ENCODE assay signal across 8 cellular contexts in the genomic region with DNA sequence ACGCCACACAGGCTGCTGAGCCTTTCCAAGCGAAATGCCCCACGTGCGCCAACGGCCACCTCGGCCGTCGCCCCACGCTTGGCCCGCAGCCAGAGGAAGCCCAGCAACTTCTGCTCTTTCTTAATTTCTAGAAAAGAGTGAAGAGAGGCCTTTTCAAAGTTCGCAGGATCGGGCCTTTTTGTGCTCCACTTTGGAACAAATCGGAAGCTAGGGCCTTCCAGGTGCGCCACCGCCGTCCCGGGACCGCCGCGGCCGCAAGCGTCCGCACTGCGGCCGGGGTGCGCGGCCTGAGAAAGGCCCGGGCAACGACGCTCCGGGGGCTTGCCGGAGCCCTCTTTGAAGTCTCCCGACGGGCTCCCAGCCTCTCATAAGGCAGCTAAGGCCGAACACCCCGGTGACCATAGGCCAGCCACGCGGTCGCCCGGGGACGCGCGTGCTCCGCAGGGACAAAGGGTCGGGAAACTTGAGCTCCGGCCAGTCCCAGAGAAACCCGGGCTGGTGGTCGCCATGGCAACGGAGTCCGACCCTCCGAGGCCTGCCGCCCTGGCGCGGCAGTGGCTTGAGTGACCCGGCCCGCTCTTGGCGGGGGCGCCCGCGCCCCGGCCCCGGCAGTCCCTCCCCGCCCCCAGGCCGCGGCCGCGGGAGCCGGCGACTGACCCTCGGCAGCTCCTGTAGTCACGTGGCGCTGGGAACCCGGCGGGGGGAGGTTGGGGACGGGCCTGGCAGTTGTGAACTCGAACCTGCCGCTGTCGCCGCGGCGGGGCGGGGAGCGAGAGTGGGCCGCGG. TPM values are rescaled to one million over a fixed set of nuclear protein-coding genes. Genes with fewer than 3 reads are reported as not detected.
DNase-seq lines count a peak whose midpoint lies in the region; ATAC-seq and TF ChIP-seq lines count a peak whose summit lies in the region.

A gene (plus strand): TSS at position 725 of the 786 bp plus-strand sequence. CDS start 890 bp downstream, outside the sequence.

- H3K27ac ChIP-seq in OCI-LY7 (ENCODE audit: low read depth, low read length, poor library complexity, severe bottlenecking) (peak within 1 kb of the TSS; percentile 39), epithelial cell of prostate (peak within 1 kb of the TSS; percentile 58)

- TF ChIP-seq CTCF in GM20000 (IDR thresholded peaks at IDR 0.05; ENCODE audit: extremely low read depth, missing control alignments): no peak
- no peak for TF ChIP-seq CTCF in OCI-LY7 (conservative IDR thresholded peaks at IDR 0.05; ENCODE audit: low read length)
- no peak for TF ChIP-seq CTCF in mucosa of descending colon (IDR thresholded peaks at IDR 0.05)

- no TSS peak for BruUV-seq in OCI-LY7 (replicated peaks; lab: Mats Ljungman, UMichigan)

- no peaks in the 10 kb centered on the region for H3K36me3 ChIP-seq in OCI-LY7 (ENCODE audit: insufficient read depth, low read length)
- H3K36me3 ChIP-seq in mucosa of descending colon (ENCODE audit: low read depth): no peaks in the 10 kb centered on the region

- H3K4me1 ChIP-seq in OCI-LY7 (ENCODE audit: insufficient read depth, low read length, poor library complexity, severe bottlenecking) (peaks cover 68% of the 10 kb centered on the region), mucosa of descending colon (ENCODE audit: low read depth) (peaks cover 39% of the 10 kb centered on the region)

- H3K9me2 ChIP-seq in OCI-LY7 (ENCODE audit: insufficient read depth, low read length): no peaks in the 10 kb centered on the region

- ATAC-seq in mucosa of descending colon: peak; percentile 71

- no peaks in the 10 kb centered on the region for H3K9me3 ChIP-seq in OCI-LY7 (ENCODE audit: low read length)
- no peaks in the 10 kb centered on the region for H3K9me3 ChIP-seq in mucosa of descending colon

- H3K4me2 ChIP-seq in OCI-LY7 (ENCODE audit: low read length): peak within 1 kb of the TSS; percentile 99

- H3K79me2 ChIP-seq in OCI-LY7 (ENCODE audit: insufficient read depth, low read depth, low read length): no peaks in the 10 kb centered on the region

- DNase-seq in CMK (ENCODE audit: low read depth) (peak; percentile 75), GM20000 (ENCODE audit: low spot score) (peak; percentile 95), HUDEP-2 (lab: John Stamatoyannopoulos, UW; ENCODE audit: unreplicated experiment in 76 of 76) (peak in 74 of 76 experiments; percentile 28 to 91 (median 82)), OCI-LY7 (ENCODE audit: low spot score) (peak; percentile 80), activated T-cell treated with anti-CD3 and anti-CD28 coated beads for 4 hours (peak; percentile 70), epithelial cell of prostate (ENCODE audit: low read depth, low spot score) (no peak), mucosa of descending colon (peak; percentile 92 to 96 (median 96))
- DNase-seq in stimulated activated CD8-positive, alpha-beta memory T cell treated with anti-CD3 and anti-CD28 coated beads, Interleukin-4, amount 100 ng/mL, for 1 hour (ENCODE audit: low read depth in 2 of 2, low spot score in 1 of 2): peak; percentile 58 to 63

- H4K20me1 ChIP-seq in OCI-LY7 (ENCODE audit: insufficient read depth, low read length): no peaks in the 10 kb centered on the region

- CTCF ChIA-PET in OCI-LY7 (lab: Charles Lee; ENCODE audit: unreplicated experiment): interaction anchor here (0.8 kb wide), 1 partner anchor 10 kb away, joined by 3 read pairs; no protein-coding TSS in a partner anchor

- peak within 1 kb of the TSS; percentile 79 for H2AFZ ChIP-seq in OCI-LY7 (ENCODE audit: low read length)

- H3K4me3 ChIP-seq in OCI-LY7 (ENCODE audit: low read depth, low read length, poor library complexity, severe bottlenecking) (peak within 1 kb of the TSS; percentile 87), mucosa of descending colon (peak within 1 kb of the TSS; percentile 80)

- intact Hi-C loops in OCI-LY7 (cut with micrococcal nuclease; ENCODE audit: unreplicated experiment) (loop anchor here (2.0 to 10.0 kb wide), 3 partner anchors 39 to 1656 kb away; no protein-coding TSS in a partner anchor), mucosa of descending colon (cut with DNase I, micrococcal nuclease) (no loop called here)

- POLR2A ChIA-PET in OCI-LY7 (lab: Charles Lee): interaction anchor here (0.8 to 3.2 kb wide), 3 partner anchors 9 to 974 kb away, joined by 4 to 20 read pairs (median 14); a partner anchor contains a TSS

RNA-seq across cellular contexts. Expression of the gene that starts here (rescaled TPM):
- total RNA-seq in OCI-LY7 (2014; rRNA removed; shearing (Covaris generic)): 36.9 and 46.2 TPM in 2 replicates
- total RNA-seq in OCI-LY7 (2022) (19.0 and 21.7 TPM in 2 replicates), mucosa of descending colon (100 to 1,000 TPM; 151 to 228 (median 202) TPM)
